19 cellular contexts compared by ENCODE assay signal in the genomic region with DNA sequence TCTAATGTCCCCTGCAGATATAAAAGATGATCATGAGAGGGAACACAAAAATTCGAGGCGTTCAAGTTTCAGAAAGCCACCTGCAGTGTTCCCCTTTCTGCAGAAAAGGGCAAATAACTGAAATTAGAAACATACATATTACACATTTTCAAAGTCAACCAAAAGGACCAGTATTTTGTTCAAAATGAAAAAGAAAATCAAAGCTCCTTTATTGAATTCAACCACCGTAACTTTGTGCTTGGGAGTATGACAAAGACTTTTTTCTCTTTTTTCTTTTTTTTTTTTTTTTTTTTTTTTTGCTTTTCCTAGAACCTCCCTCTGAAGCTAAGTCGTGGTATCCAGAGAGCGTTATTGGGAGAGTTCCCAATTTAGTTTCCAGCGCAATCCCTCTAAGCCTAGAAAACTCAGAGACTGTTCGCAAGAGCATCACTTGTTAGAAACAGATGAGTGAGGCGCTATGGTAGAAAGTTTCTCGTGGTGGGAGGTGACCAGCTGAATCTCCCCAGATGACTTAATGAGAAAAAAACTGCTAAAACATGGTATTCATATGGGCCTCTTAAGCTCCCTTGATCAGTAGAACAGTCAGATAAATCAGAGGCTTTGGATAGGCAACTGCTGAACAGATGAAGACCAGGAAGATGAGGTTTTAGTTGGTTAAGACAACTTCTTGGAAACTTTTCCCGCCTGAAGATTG.
"Had no signal": no experiment of that assay in that cellular context is flagged by ENCODE, and none has a peak within 500 bp of the region (broad histone marks: within the 10 kb centered on the region; RNA-seq: fewer than 3 reads in every experiment).

No MANE protein-coding gene starts in this region.

- H3K9me3 Mint-ChIP-seq: activated naive CD8-positive, alpha-beta T cell treated with anti-CD3 and anti-CD28 coated beads, Interleukin-2, amount 10 ng/mL, durations not matched to agents 7 days and 5 days; activated T-helper 2 cell treated with anti-CD3 and anti-CD28 coated beads, Interferon-gamma antibody, Interleukin-2, Interleukin-4, amounts not matched to agents 10 μg/mL and 5 μg/mL and 100 μg/mL, durations not matched to agents 14 hours and 24 hours and 36 hours; stimulated activated naive B cell treated with anti-CD40 and anti-IgM and Interleukin-4, amounts not matched to agents 10 μg/mL and 1 μg/mL and 100 μg/mL, for 72 hours had no signal

- H3K27me3 Mint-ChIP-seq: activated naive CD8-positive, alpha-beta T cell treated with anti-CD3 and anti-CD28 coated beads, Interleukin-2, amount 10 ng/mL, durations not matched to agents 7 days and 5 days had no signal

- H3K4me3 Mint-ChIP-seq: activated CD4-positive, alpha-beta T cell treated with anti-CD3 and anti-CD28 coated beads for 36 hours; activated naive CD8-positive, alpha-beta T cell treated with anti-CD3 and anti-CD28 coated beads, Interleukin-2, amount 10 ng/mL, durations not matched to agents 7 days and 5 days; natural killer cell; stimulated activated naive B cell treated with anti-CD40 and anti-IgM and Interleukin-4, amounts not matched to agents 10 μg/mL and 1 μg/mL and 100 μg/mL, for 72 hours; WTC11 had no signal

- H3K36me3 Mint-ChIP-seq: activated naive CD8-positive, alpha-beta T cell treated with anti-CD3 and anti-CD28 coated beads, Interleukin-2, amount 10 ng/mL, durations not matched to agents 7 days and 5 days; natural killer cell; stimulated activated naive B cell treated with anti-CD40 and anti-IgM and Interleukin-4, amounts not matched to agents 10 μg/mL and 1 μg/mL and 100 μg/mL, for 72 hours had no signal

- H3K4me1 Mint-ChIP-seq: natural killer cell; stimulated activated naive B cell treated with anti-CD40 and anti-IgM and Interleukin-4, amounts not matched to agents 10 μg/mL and 1 μg/mL and 100 μg/mL, for 72 hours had no signal

- ATAC-seq: activated CD4-positive, alpha-beta T cell treated with anti-CD3 and anti-CD28 coated beads for 36 hours; natural killer cell; psoas muscle; right lobe of liver; stimulated activated naive B cell treated with anti-CD40 and anti-IgM and Interleukin-4, amounts not matched to agents 10 μg/mL and 1 μg/mL and 100 μg/mL, for 72 hours; WTC11 had no signal

- DNase-seq: activated CD4-positive, alpha-beta T cell treated with anti-CD3 and anti-CD28 coated beads for 36 hours; activated CD4-positive, alpha-beta T cell treated with anti-CD3 and anti-CD28 coated beads, Interleukin-2, amount 50 U/mL, for 48 hours; activated naive CD4-positive, alpha-beta T cell treated with Interleukin-2 at 50 U/mL for 16 hours; activated naive CD8-positive, alpha-beta T cell treated with anti-CD3 and anti-CD28 coated beads, Interleukin-2, amount 10 ng/mL, durations not matched to agents 7 days and 5 days; activated T-cell treated with anti-CD3 and anti-CD28 coated beads for 4 hours; amygdala; foreskin fibroblast; lower lobe of right lung; natural killer cell; ovary; psoas muscle; right lobe of liver; small intestine; stimulated activated CD4-positive, alpha-beta T cell treated with anti-CD3 and anti-CD28 coated beads, Interleukin-4, amount 100 ng/mL, for 24 hours; stimulated activated naive B cell treated with anti-CD40 and anti-IgM and Interleukin-4, amounts not matched to agents 10 μg/mL and 1 μg/mL and 100 μg/mL, for 72 hours; thyroid gland had no signal

- H3K27ac Mint-ChIP-seq: activated CD4-positive, alpha-beta T cell treated with anti-CD3 and anti-CD28 coated beads for 36 hours; activated naive CD8-positive, alpha-beta T cell treated with anti-CD3 and anti-CD28 coated beads, Interleukin-2, amount 10 ng/mL, durations not matched to agents 7 days and 5 days; activated T-helper 2 cell treated with anti-CD3 and anti-CD28 coated beads, Interferon-gamma antibody, Interleukin-2, Interleukin-4, amounts not matched to agents 10 μg/mL and 5 μg/mL and 100 μg/mL, durations not matched to agents 14 hours and 24 hours and 36 hours; natural killer cell; stimulated activated naive B cell treated with anti-CD40 and anti-IgM and Interleukin-4, amounts not matched to agents 10 μg/mL and 1 μg/mL and 100 μg/mL, for 72 hours; WTC11 had no signal

- FAIRE-seq: keratinocyte, small intestine had no signal
